ENCODE assay signal across 22 cellular contexts in the genomic region with DNA sequence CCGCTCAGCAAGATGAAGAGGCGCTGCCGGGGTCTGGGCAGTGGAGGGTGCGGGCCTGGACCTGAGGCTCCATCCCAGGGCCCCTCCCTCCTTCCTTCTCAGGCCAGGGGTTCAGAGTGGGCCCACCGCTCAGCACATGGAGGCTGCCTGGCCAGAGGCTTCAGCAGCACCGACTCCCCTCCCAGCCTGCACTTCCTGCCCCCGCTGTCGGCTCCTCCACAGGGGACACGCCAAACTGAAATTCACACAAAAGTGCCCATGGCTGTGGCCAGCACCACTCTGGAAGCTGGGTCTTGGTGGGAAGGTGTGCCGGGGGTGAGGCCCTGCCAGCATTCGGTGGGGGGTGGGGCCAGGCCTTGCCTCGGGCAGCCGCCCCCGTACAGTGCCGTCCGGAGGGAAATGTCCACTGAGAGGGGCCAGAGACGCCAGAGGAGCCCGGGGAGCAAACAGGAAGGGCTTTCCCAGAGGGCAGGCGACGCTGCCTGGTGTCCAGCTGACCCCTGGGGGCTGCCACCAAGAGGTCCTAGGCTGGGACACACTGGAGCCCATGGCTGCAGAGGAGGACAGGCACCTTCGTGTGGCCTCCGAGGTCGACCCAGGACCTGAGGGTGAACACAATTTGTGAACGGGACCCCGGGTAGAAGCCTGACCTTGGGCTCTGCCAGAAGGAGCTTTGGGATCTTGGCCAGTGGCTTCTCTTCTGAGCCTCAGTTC.
DNase-seq lines count a peak whose midpoint lies in the region; ATAC-seq, FAIRE-seq and TF ChIP-seq lines count a peak whose summit lies in the region.
"Had no signal": no experiment of that assay in that cellular context is flagged by ENCODE, and none has a peak within 500 bp of the region (broad histone marks: within the 10 kb centered on the region; RNA-seq: fewer than 3 reads in every experiment).

No MANE protein-coding gene starts in this region.

- TF ChIP-seq CTCF in H1 (IDR thresholded peaks at IDR 0.05; ENCODE audit: control extremely low read depth in 1 of 3, insufficient read depth in 1 of 3, low read depth in 1 of 3, low read length in 3 of 3) (no peak), dorsolateral prefrontal cortex (IDR thresholded peaks at IDR 0.05 in 54 of 56, conservative IDR thresholded peaks at IDR 0.05 in 2 of 56; ENCODE audit: low read depth in 1 of 56, partially characterized antibody in 56 of 56) (no peak), gastrocnemius medialis (IDR thresholded peaks at IDR 0.05 in 4 of 5, conservative IDR thresholded peaks at IDR 0.05 in 1 of 5) (no peak)

- H3K79me2 ChIP-seq in H1 (ENCODE audit: control insufficient read depth in 1 of 2, insufficient read depth in 2 of 2, low read length in 2 of 2) (no peaks in the 10 kb centered on the region), GM23248 (ENCODE audit: insufficient read depth) (no peaks in the 10 kb centered on the region)

- peak overlapping the region; percentile 53 for H4K8ac ChIP-seq in H1 (ENCODE audit: extremely low read depth, insufficient read depth, low read length)
- no peak overlapping the region for H4K8ac ChIP-seq in neuronal stem cell (ENCODE audit: low read depth, low read length)

- H3K23ac ChIP-seq in H1 (ENCODE audit: insufficient read length), result no peak overlapping the region
- H3K23ac ChIP-seq in neuronal stem cell (ENCODE audit: low read depth, low read length, poor library complexity), result no peak overlapping the region

- CTCF ChIA-PET in H1 (lab: Charles Lee; ENCODE audit: partially characterized antibody), result interaction anchor here (1.9 kb wide), 1 partner anchor 21 kb away, joined by 5 read pairs; no protein-coding TSS in a partner anchor

- no peak for ATAC-seq in gastrocnemius medialis
- ATAC-seq: A549 had no signal

- H3K4ac ChIP-seq in H1 (replicated peaks; ENCODE audit: insufficient read length, low read depth, low read length) (no peak overlapping the region), neuronal stem cell (ENCODE audit: low read length) (no peak overlapping the region)

- in situ Hi-C loops in GM23248 (cut with MboI), result no loop called here
- in situ Hi-C loops in gastrocnemius medialis (cut with MboI; ENCODE audit: low sequenced_read_pairs in 4 of 4), result no loop called here

- intact Hi-C loops in dorsolateral prefrontal cortex (cut with DNase I) (loop anchor here in 1 of 2 donors (10.0 kb wide), 1 partner anchor 131 kb away; the partner anchor contains the start of gene ABLIM2), gastrocnemius medialis (cut with DNase I; ENCODE audit: low total_unique reads) (no loop called here)

- no peaks in the 10 kb centered on the region for H3K9me3 ChIP-seq in H1 (ENCODE audit: insufficient read depth in 2 of 2, low read depth in 1 of 2, low read length in 1 of 2)
- peaks cover 2% of the 10 kb centered on the region in 2 donors for H3K9me3 ChIP-seq in neuronal stem cell (replicated peaks in 1 of 2; ENCODE audit: control insufficient read depth in 2 of 2, insufficient read depth in 1 of 2, low read depth in 1 of 2, low read length in 2 of 2)
- H3K9me3 ChIP-seq in GM23248 (ENCODE audit: low read depth), result no peaks in the 10 kb centered on the region
- no peaks in the 10 kb centered on the region for H3K9me3 ChIP-seq in gastrocnemius medialis
- H3K9me3 ChIP-seq: A549, BE2C, HAP-1 had no signal

- H2BK12ac ChIP-seq in H1 (ENCODE audit: low read depth, low read length), result no peak overlapping the region
- H2BK12ac ChIP-seq in neuronal stem cell (ENCODE audit: low read length), result no peak overlapping the region

- TF ChIP-seq POLR2A in H1 (IDR thresholded peaks at IDR 0.05; ENCODE audit: control extremely low read depth in 1 of 2, low read depth in 2 of 2, low read length in 2 of 2) (no peak), gastrocnemius medialis (IDR thresholded peaks at IDR 0.05) (no peak)

- H3K9ac ChIP-seq in H1 (replicated peaks in 1 of 4; ENCODE audit: extremely low read depth in 1 of 4, low read depth in 3 of 4, low read length in 3 of 4), result no peak overlapping the region
- no peak overlapping the region for H3K9ac ChIP-seq in neuronal stem cell (ENCODE audit: low read depth, low read length, poor library complexity)
- no peak overlapping the region for H3K9ac ChIP-seq in GM23248

- FAIRE-seq in H1 (lab: Jason Lieb, UNC), result no peak
- FAIRE-seq: A549, GM12891, GM18507 had no signal

- H3K79me1 ChIP-seq in H1 (ENCODE audit: low read depth, low read length) (no peaks in the 10 kb centered on the region), neuronal stem cell (ENCODE audit: low read depth, low read length) (no peaks in the 10 kb centered on the region)

- H3K56ac ChIP-seq in H1 (replicated peaks; ENCODE audit: insufficient read length, low read depth, low read length), result no peak overlapping the region

- POLR2A ChIA-PET in H1 (lab: Charles Lee; ENCODE audit: partially characterized antibody), result no interaction called here

- no peak overlapping the region for H3K14ac ChIP-seq in H1 (ENCODE audit: insufficient read length)
- H3K14ac ChIP-seq in neuronal stem cell (ENCODE audit: low read length), result no peak overlapping the region

- H3K18ac ChIP-seq in H1 (ENCODE audit: extremely low read depth, low read length), result no peak overlapping the region
- H3K18ac ChIP-seq in neuronal stem cell (ENCODE audit: low read length), result peak overlapping the region; percentile 46

- TF ChIP-seq EP300 in H1 (IDR thresholded peaks at IDR 0.05; ENCODE audit: borderline replicate concordance in 1 of 2, low read depth in 2 of 2, low read length in 2 of 2), result no peak

- no peaks in the 10 kb centered on the region for H3K36me3 ChIP-seq in H7 (replicated peaks; ENCODE audit: control insufficient read depth, insufficient read depth, low read length)
- no peaks in the 10 kb centered on the region; a peak in 1 of 8 replicates for H3K36me3 ChIP-seq in H1 (ENCODE audit: control insufficient read depth in 2 of 4, insufficient read depth in 4 of 4, low read length in 3 of 4)
- H3K36me3 ChIP-seq in neuronal stem cell (replicated peaks in 1 of 2; ENCODE audit: control insufficient read depth in 2 of 2, insufficient read depth in 2 of 2, low read length in 2 of 2), result no peaks in the 10 kb centered on the region
- no peaks in the 10 kb centered on the region for H3K36me3 ChIP-seq in GM23248 (ENCODE audit: low read depth)
- H3K36me3 ChIP-seq in gastrocnemius medialis, result peaks cover 0 to 78% of the 10 kb centered on the region in 2 donors
- H3K36me3 ChIP-seq: BE2C, HAP-1 had no signal

- no peak overlapping the region for H3K27ac ChIP-seq in H1 (ENCODE audit: low read depth, low read length)
- H3K27ac ChIP-seq in neuronal stem cell (replicated peaks; ENCODE audit: low read length), result no peak overlapping the region
- H3K27ac ChIP-seq in GM23248, result no peak overlapping the region
- peak overlapping the region in 4 of 59 donors; percentile 9 to 36 (median 14) for H3K27ac ChIP-seq in dorsolateral prefrontal cortex
- H3K27ac ChIP-seq in gastrocnemius medialis, result peak overlapping the region in 2 of 4 donors; percentile 10 to 22
- H3K27ac ChIP-seq: A549 had no signal

- no peak overlapping the region for H4K91ac ChIP-seq in H1 (replicated peaks; ENCODE audit: insufficient read length, low read length)
- no peak overlapping the region for H4K91ac ChIP-seq in neuronal stem cell (ENCODE audit: low read depth, low read length, poor library complexity)

- H2AFZ ChIP-seq in H1 (ENCODE audit: low read length) (no peak overlapping the region), neuronal stem cell (ENCODE audit: low read length) (no peak overlapping the region), GM23248 (no peak overlapping the region)

- H2BK5ac ChIP-seq in H1 (ENCODE audit: low read depth, low read length) (0 out of 2 replicates have a peak overlapping the region, but pooled peaks have one; percentile 52), neuronal stem cell (ENCODE audit: low read length) (no peak overlapping the region)

- no peaks in the 10 kb centered on the region for H4K20me1 ChIP-seq in H1 (replicated peaks in 1 of 2; ENCODE audit: control insufficient read depth in 1 of 2, insufficient read depth in 2 of 2, low read length in 2 of 2)
- no peaks in the 10 kb centered on the region for H4K20me1 ChIP-seq in GM23248 (ENCODE audit: insufficient read depth)

- H3F3A ChIP-seq in GM23248 (ENCODE audit: insufficient read depth), result no peaks in the 10 kb centered on the region

- TF ChIP-seq RAD21 in H1 (IDR thresholded peaks at IDR 0.05 in 1 of 2, conservative IDR thresholded peaks at IDR 0.05 in 1 of 2; ENCODE audit: low read depth in 2 of 2, low read length in 2 of 2), result no peak

- H3K9me2 ChIP-seq in GM23248 (ENCODE audit: insufficient read depth), result no peaks in the 10 kb centered on the region

- no peak overlapping the region for H2BK15ac ChIP-seq in H1 (ENCODE audit: low read length)
- no peak overlapping the region for H2BK15ac ChIP-seq in neuronal stem cell (ENCODE audit: low read length)

- no peak overlapping the region for H3K4me2 ChIP-seq in H1 (ENCODE audit: insufficient read depth in 1 of 2, low read depth in 2 of 2, low read length in 2 of 2)
- H3K4me2 ChIP-seq in neuronal stem cell (ENCODE audit: insufficient read depth, low read length, poor library complexity, severe bottlenecking), result no peak overlapping the region
- no peak overlapping the region for H3K4me2 ChIP-seq in GM23248 (ENCODE audit: unreplicated experiment)
- H3K4me2 ChIP-seq: A549 had no signal

- H4K5ac ChIP-seq in H1 (ENCODE audit: insufficient read length, low read depth, low read length), result no peak overlapping the region

- peak; percentile 54 for DNase-seq in H7
- DNase-seq in H1 (ENCODE audit: low read depth in 1 of 2, low spot score in 2 of 2), result no peak
- no peak for DNase-seq in neuronal stem cell (ENCODE audit: low spot score)
- DNase-seq in GM23248, result no peak
- no peak for DNase-seq in dorsolateral prefrontal cortex
- no peak for DNase-seq in gastrocnemius medialis
- DNase-seq: 8988T; ACHN; AML-193; BE2C; C1 segment of cervical spinal cord; Calu3; CD4-positive, alpha-beta memory T cell; COR-L47; DMS79 treated with DMSO at 0.1 percent for 48 hours; GF-D8; GOT3; HFFc6 had no signal

- 88% methylated on average over 24 of the region's 25 CpGs; no CpG with 5 or more reads in 1 of the 2 experiments for WGBS in H1 (ENCODE audit: extremely low coverage in 1 of 2, insufficient coverage in 1 of 2, insufficient read length in 1 of 2, insufficient replicate concordance in 2 of 2, low coverage in 1 of 2, low lambda C conversion rate in 2 of 2, missing lambda C conversion rate in 1 of 2), 2 experiments
- no CpG with 5 or more reads among the region's 25 CpGs for WGBS in neuronal stem cell (ENCODE audit: extremely low coverage in 2 of 2, insufficient read length in 2 of 2, insufficient replicate concordance in 1 of 2), 2 donors
- WGBS in GM23248 (ENCODE audit: low coverage in 1 of 2, low lambda C conversion rate in 2 of 2, missing lambda C conversion rate in 2 of 2), 2 experiments, result 57 to 66% methylated on average over 18 to 25 of the region's 25 CpGs

- H2BK120ac ChIP-seq in H1 (replicated peaks; ENCODE audit: low read depth, low read length) (no peak overlapping the region), neuronal stem cell (ENCODE audit: low read depth, low read length) (no peak overlapping the region)

- H3K4me3 ChIP-seq in H7 (ENCODE audit: insufficient read depth, low read depth, low read length) (no peak overlapping the region), H1 (ENCODE audit: extremely low read depth in 1 of 4, insufficient read depth in 2 of 4, low read depth in 3 of 4, low read length in 4 of 4) (no peak overlapping the region), neuronal stem cell (ENCODE audit: low read length in 2 of 2) (no peak overlapping the region), GM23248 (no peak overlapping the region), dorsolateral prefrontal cortex (no peak overlapping the region), gastrocnemius medialis (no peak overlapping the region)
- H3K4me3 ChIP-seq: A549, HAP-1 had no signal

- H3K4me1 ChIP-seq in H1 (replicated peaks in 1 of 4; ENCODE audit: control insufficient read depth in 3 of 4, insufficient read depth in 4 of 4, low read length in 3 of 4), result peaks cover 0 to 1% (median 0%) of the 10 kb centered on the region in 4 experiments; a peak in 3 of 7 replicates
- H3K4me1 ChIP-seq in neuronal stem cell (ENCODE audit: control insufficient read depth in 2 of 2, insufficient read depth in 1 of 2, low read depth in 1 of 2, low read length in 2 of 2), result peaks cover 0 to 2% of the 10 kb centered on the region in 2 donors
- no peaks in the 10 kb centered on the region for H3K4me1 ChIP-seq in GM23248 (ENCODE audit: insufficient read depth)
- no peaks in the 10 kb centered on the region for H3K4me1 ChIP-seq in gastrocnemius medialis
- H3K4me1 ChIP-seq: A549, HAP-1 had no signal

- no peaks in the 10 kb centered on the region for H3K27me3 ChIP-seq in H7 (ENCODE audit: control insufficient read depth, insufficient read depth, low read length)
- no peaks in the 10 kb centered on the region; a peak in 2 of 7 replicates for H3K27me3 ChIP-seq in H1 (replicated peaks in 1 of 4; ENCODE audit: control insufficient read depth in 3 of 4, extremely low read depth in 1 of 4, insufficient read depth in 3 of 4, low read length in 3 of 4)
- peaks cover 0 to 14% (median 0%) of the 10 kb centered on the region in 3 experiments for H3K27me3 ChIP-seq in neuronal stem cell (ENCODE audit: control insufficient read depth in 3 of 3, insufficient read depth in 3 of 3, low read depth in 1 of 3, low read length in 3 of 3)
- peaks cover 44% of the 10 kb centered on the region for H3K27me3 ChIP-seq in GM23248 (replicated peaks; ENCODE audit: insufficient read depth)
- H3K27me3 ChIP-seq in dorsolateral prefrontal cortex, result no peaks in the 10 kb centered on the region
- no peaks in the 10 kb centered on the region for H3K27me3 ChIP-seq in gastrocnemius medialis
- H3K27me3 ChIP-seq: BE2C had no signal

- H2BK20ac ChIP-seq in H1 (ENCODE audit: low read length), result no peak overlapping the region

- H2AK5ac ChIP-seq in H1 (ENCODE audit: low read depth, low read length), result no peak overlapping the region; the same call in 1 of the 2 replicates
- H2AK5ac ChIP-seq in neuronal stem cell (ENCODE audit: low read depth, low read length), result no peak overlapping the region

- peaks cover 2% of the 10 kb centered on the region; the same call in 1 of the 2 replicates for H3K23me2 ChIP-seq in H1 (ENCODE audit: low read depth, low read length)
